ENCODE assay signal across 21 cellular contexts in genomic region chr3:77460326-77460725, GRCh38.
DNase-seq lines count a peak whose midpoint lies in the region; TF ChIP-seq lines count a peak whose summit lies in the region.
"Had no signal": no experiment of that assay in that cellular context is flagged by ENCODE, and none has a peak within 500 bp of the region (broad histone marks: within the 10 kb centered on the region; RNA-seq: fewer than 3 reads in every experiment).

No MANE protein-coding gene starts in this region.

- H3K36me3 ChIP-seq in adipocyte (ENCODE audit: control insufficient read depth, insufficient read depth, low read length, severe bottlenecking) (no peaks in the 10 kb centered on the region), esophagus muscularis mucosa (no peaks in the 10 kb centered on the region)
- H3K36me3 ChIP-seq: BE2C, SJSA1, spleen, tibial nerve had no signal

- CTCF ChIA-PET in AG04449 (lab: Yijun Ruan, JAX), result no interaction called here

- no peak overlapping the region for H3K9ac ChIP-seq in adipocyte (ENCODE audit: low read length)

- WGBS in esophagus muscularis mucosa, result 71% methylated on average over 3 of the region's 3 CpGs

- H3K9me3 ChIP-seq in adipocyte (ENCODE audit: control insufficient read depth, low read length), result no peaks in the 10 kb centered on the region
- H3K9me3 ChIP-seq in esophagus muscularis mucosa, result no peaks in the 10 kb centered on the region
- H3K9me3 ChIP-seq: BE2C, SJSA1, tibial nerve had no signal

- no peak for TF ChIP-seq POLR2A in esophagus muscularis mucosa (IDR thresholded peaks at IDR 0.05; ENCODE audit: low read depth)

- POLR2A ChIA-PET in AG04449 (lab: Yijun Ruan, JAX), result no interaction called here

- H3K27ac ChIP-seq in esophagus muscularis mucosa (replicated peaks in 1 of 4) (no peak overlapping the region), coronary artery (no peak overlapping the region)
- H3K27ac ChIP-seq: SJSA1, spleen, tibial nerve had no signal

- H3K4me3 ChIP-seq in AG04449 (ENCODE audit: low read depth, low read length) (no peak overlapping the region), adipocyte (ENCODE audit: low read length) (no peak overlapping the region), esophagus muscularis mucosa (no peak overlapping the region), coronary artery (no peak overlapping the region)
- H3K4me3 ChIP-seq: SJSA1, spleen, tibial nerve had no signal

- intact Hi-C loops in esophagus muscularis mucosa (cut with DNase I), result no loop called here
- intact Hi-C loops in head of caudate nucleus (cut with DNase I), result no loop called here

- DNase-seq in AG04449 (ENCODE audit: low read depth, low spot score) (peak; percentile 4), HCEC 1CT (peak; percentile 26), adipocyte (ENCODE audit: low read depth) (peak; percentile 27), fibroblast of the conjunctiva (ENCODE audit: low read depth) (peak; percentile 13), esophagus muscularis mucosa (ENCODE audit: extremely low spot score) (no peak), coronary artery (ENCODE audit: low spot score) (no peak), head of caudate nucleus (no peak)
- no peak for DNase-seq in activated effector memory CD4-positive, alpha-beta T cell treated with Interleukin-2 at 50 U/mL for 16 hours
- DNase-seq: activated CD4-positive, CD25-positive, alpha-beta regulatory T cell; activated naive CD4-positive, alpha-beta T cell treated with anti-CD3 and anti-CD28 coated beads, Interleukin-2, amount 50 U/mL, for 16 hours; BE2C; CD8-positive, alpha-beta memory T cell; NCI-H1105 treated with DMSO at 0.1 percent for 48 hours; NCI-H2029; NCI-H526 treated with DMSO at 0.1 percent for 48 hours; right cardiac atrium; RPMI8226; spleen; T-cell had no signal

- TF ChIP-seq CTCF in AG04449 (IDR thresholded peaks at IDR 0.05; ENCODE audit: insufficient read depth, low read length, missing control alignments) (no peak), esophagus muscularis mucosa (IDR thresholded peaks at IDR 0.05) (no peak), coronary artery (IDR thresholded peaks at IDR 0.05) (no peak)

- H3K4me1 ChIP-seq in adipocyte (ENCODE audit: control insufficient read depth, insufficient read depth, low read length) (no peaks in the 10 kb centered on the region), esophagus muscularis mucosa (no peaks in the 10 kb centered on the region)
- H3K4me1 ChIP-seq: SJSA1, spleen, tibial nerve had no signal

- TF ChIP-seq EP300 in esophagus muscularis mucosa (IDR thresholded peaks at IDR 0.05), result no peak

- H3K27me3 ChIP-seq in adipocyte (replicated peaks; ENCODE audit: control insufficient read depth, insufficient read depth, low read length) (no peaks in the 10 kb centered on the region), esophagus muscularis mucosa (no peaks in the 10 kb centered on the region)
- H3K27me3 ChIP-seq: BE2C, SJSA1, spleen, tibial nerve had no signal

Comparison
In these comparisons a context has a peak if more than half of its experiments do, and no peak if none do; other contexts are left out.
1. DNase-seq: peak in AG04449 (single experiment), HCEC 1CT (single experiment), adipocyte (single experiment) and fibroblast of the conjunctiva (single experiment); none in esophagus muscularis mucosa (single experiment), activated effector memory CD4-positive, alpha-beta T cell treated with Interleukin-2 at 50 U/mL for 16 hours (single experiment), coronary artery (single experiment) and head of caudate nucleus (0 of 42).